Comparison of ENCODE assay signal across 8 cellular contexts in genomic region chr1:25608488-25609178, GRCh38.
A peak's percentile ranks its signal among the peaks of the same experiment; 100 is the strongest.
DNase-seq lines count a peak whose midpoint lies in the region; ATAC-seq and TF ChIP-seq lines count a peak whose summit lies in the region.

No MANE protein-coding gene starts in this region.

- H3K27ac ChIP-seq in HEK293 (ENCODE audit: extremely low read depth, low read depth, low read length), result no peak overlapping the region

- in situ Hi-C loops in T47D (cut with HindIII; ENCODE audit: low pct_unique_long_range_greater_than_20kb, low sequenced_read_pairs), result no loop called here

- H3K9me3 ChIP-seq in HEK293 (ENCODE audit: control insufficient read depth, insufficient read depth, low read depth, low read length), result no peaks in the 10 kb centered on the region

- no peak overlapping the region for H3K4me3 ChIP-seq in HEK293 (ENCODE audit: low read depth, low read length)
- H3K4me3 ChIP-seq in WI38 (ENCODE audit: low read depth, low read length), result peak overlapping the region; percentile 43

- DNase-seq in DMS 273 treated with DMSO at 0.1 percent for 48 hours (lab: John Stamatoyannopoulos, UW), result peak; percentile 32
- DNase-seq in NCI-H2107 treated with DMSO at 0.1 percent for 48 hours (lab: John Stamatoyannopoulos, UW; ENCODE audit: unreplicated experiment), result peak; percentile 83
- peak; percentile 77 to 86 for DNase-seq in T47D (ENCODE audit: low read depth in 1 of 2, low spot score in 1 of 2)
- DNase-seq in iris pigment epithelial cell (ENCODE audit: low read depth), result peak; percentile 53
- DNase-seq in stimulated activated CD4-positive, alpha-beta T cell treated with anti-CD3 and anti-CD28 coated beads, Interleukin-15, amount 100 ng/mL, for 24 hours, result peak; percentile 96

- H3K4me1 ChIP-seq in HEK293 (ENCODE audit: control insufficient read depth, insufficient read depth, low read length), result no peaks in the 10 kb centered on the region

- CTCF ChIA-PET in HEK293 (lab: Yijun Ruan, JAX), result interaction anchor here (0.6 to 3.2 kb wide), 24 partner anchors 10 to 201 kb away, joined by 3 to 32 read pairs (median 3); partner anchors contain the start of gene SELENON

- H3K36me3 ChIP-seq in HEK293 (ENCODE audit: control insufficient read depth in 2 of 2, insufficient read depth in 1 of 2, low read length in 2 of 2), result no peaks in the 10 kb centered on the region

- no peak for ATAC-seq in HG03520 (IDR thresholded peaks at IDR 0.05; ENCODE audit: unreplicated experiment)

- POLR2A ChIA-PET in HEK293 (lab: Yijun Ruan, JAX), result interaction anchor here (1.0 kb wide), 2 partner anchors 203 to 361 kb away, joined by 3 read pairs; partner anchors contain the start of gene RSRP1

- TF ChIP-seq CTCF in HEK293 (tag by site-specific recombination; IDR thresholded peaks at IDR 0.05) (peak; percentile 71), WI38 (IDR thresholded peaks at IDR 0.05; ENCODE audit: low read depth, low read length) (peak; percentile 54)

TF ChIP-seq in HEK293, 187 proteins besides CTCF, POLR2A, EP300 and RAD21:
- TF ChIP-seq ZNF548 (tag by site-specific recombination; IDR thresholded peaks at IDR 0.05), result no peak
- TF ChIP-seq ZNF404 (tag by site-specific recombination; IDR thresholded peaks at IDR 0.05), result no peak
- TF ChIP-seq, protein P1, sequence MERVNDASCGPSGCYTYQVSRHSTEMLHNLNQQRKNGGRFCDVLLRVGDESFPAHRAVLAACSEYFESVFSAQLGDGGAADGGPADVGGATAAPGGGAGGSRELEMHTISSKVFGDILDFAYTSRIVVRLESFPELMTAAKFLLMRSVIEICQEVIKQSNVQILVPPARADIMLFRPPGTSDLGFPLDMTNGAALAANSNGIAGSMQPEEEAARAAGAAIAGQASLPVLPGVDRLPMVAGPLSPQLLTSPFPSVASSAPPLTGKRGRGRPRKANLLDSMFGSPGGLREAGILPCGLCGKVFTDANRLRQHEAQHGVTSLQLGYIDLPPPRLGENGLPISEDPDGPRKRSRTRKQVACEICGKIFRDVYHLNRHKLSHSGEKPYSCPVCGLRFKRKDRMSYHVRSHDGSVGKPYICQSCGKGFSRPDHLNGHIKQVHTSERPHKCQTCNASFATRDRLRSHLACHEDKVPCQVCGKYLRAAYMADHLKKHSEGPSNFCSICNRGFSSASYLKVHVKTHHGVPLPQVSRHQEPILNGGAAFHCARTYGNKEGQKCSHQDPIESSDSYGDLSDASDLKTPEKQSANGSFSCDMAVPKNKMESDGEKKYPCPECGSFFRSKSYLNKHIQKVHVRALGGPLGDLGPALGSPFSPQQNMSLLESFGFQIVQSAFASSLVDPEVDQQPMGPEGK (tag by site-specific recombination; IDR thresholded peaks at IDR 0.05), result 0 out of 2 replicates have a peak, but pooled peaks have one; percentile 19
- TF ChIP-seq ZNF274 (IDR thresholded peaks at IDR 0.05; ENCODE audit: low read length), result no peak
- no peak for TF ChIP-seq ZNF274 (tag by site-specific recombination; IDR thresholded peaks at IDR 0.05; ENCODE audit: borderline replicate concordance)
- TF ChIP-seq SP7 (tag by site-specific recombination; IDR thresholded peaks at IDR 0.05), result 0 out of 2 replicates have a peak, but pooled peaks have one; percentile 23
- peak; percentile 83 for TF ChIP-seq ZSCAN30 (tag by site-specific recombination; IDR thresholded peaks at IDR 0.05)
- TF ChIP-seq ZBTB20 (tag by site-specific recombination; IDR thresholded peaks at IDR 0.05), result peak; percentile 43
- 0 out of 2 replicates have a peak, but pooled peaks have one; percentile 12 for TF ChIP-seq ZBTB8A (tag by site-specific recombination; IDR thresholded peaks at IDR 0.05)
- TF ChIP-seq SP2 (tag by site-specific recombination; IDR thresholded peaks at IDR 0.05), result peak; percentile 40; the same call in 1 of the 2 replicates
- TF ChIP-seq ZNF654 (tag by site-specific recombination; IDR thresholded peaks at IDR 0.05; ENCODE audit: low read depth), result peak; percentile 36
- peak; percentile 54; the same call in 1 of the 2 replicates for TF ChIP-seq ZNF600 (tag by site-specific recombination; IDR thresholded peaks at IDR 0.05)

Comparison
In these comparisons a context has a peak if more than half of its experiments do, and no peak if none do; other contexts are left out.
1. DNase-seq: peak in every context shown above with its lines; median percentile 96 in stimulated activated CD4-positive, alpha-beta T cell treated with anti-CD3 and anti-CD28 coated beads, Interleukin-15, amount 100 ng/mL, for 24 hours; 83 in NCI-H2107 treated with DMSO at 0.1 percent for 48 hours; 82 in T47D; 53 in iris pigment epithelial cell; 32 in DMS 273 treated with DMSO at 0.1 percent for 48 hours.